12 cellular contexts compared by ENCODE assay signal in the genomic region with DNA sequence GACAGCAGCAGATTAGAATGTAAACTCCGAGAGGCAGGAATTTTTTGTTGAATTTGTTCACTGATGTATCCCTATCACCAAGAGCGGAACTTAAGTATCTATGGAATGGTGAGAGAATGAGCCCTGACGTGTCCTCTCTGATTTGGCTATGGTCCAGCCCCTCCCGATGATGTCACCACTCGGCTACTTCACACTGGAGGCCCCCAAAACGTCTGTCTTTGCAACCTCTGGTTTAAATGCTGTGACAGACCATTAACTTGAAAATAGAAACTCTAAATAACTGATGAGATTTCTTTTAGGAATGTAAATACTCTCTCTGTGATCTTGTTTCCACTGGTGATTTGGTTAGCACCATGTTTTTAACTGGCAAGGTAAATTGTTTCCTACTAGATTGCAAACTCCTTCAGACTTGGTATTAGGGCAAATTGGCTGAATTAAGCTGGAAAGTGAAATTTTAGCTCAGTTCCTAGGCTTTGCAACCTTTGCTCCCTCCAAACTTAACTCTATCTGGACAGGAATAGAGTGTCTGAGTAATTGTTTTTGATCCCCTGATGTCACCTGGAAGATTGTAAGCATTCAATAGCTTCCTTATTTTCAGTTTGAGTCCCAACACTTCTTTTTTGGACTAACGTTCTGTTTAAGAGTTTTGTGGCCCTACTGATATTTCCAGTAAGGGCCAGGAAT. TPM values are rescaled to one million over a fixed set of nuclear protein-coding genes. Genes with fewer than 3 reads are reported as not detected.
DNase-seq lines count a peak whose midpoint lies in the region; ATAC-seq and TF ChIP-seq lines count a peak whose summit lies in the region.
"Had no signal": no experiment of that assay in that cellular context is flagged by ENCODE, and none has a peak within 500 bp of the region (broad histone marks: within the 10 kb centered on the region; RNA-seq: fewer than 3 reads in every experiment).

No MANE protein-coding gene starts in this region.

- no peak overlapping the region for H3K27ac Mint-ChIP-seq in T-cell
- H3K27ac Mint-ChIP-seq: activated CD4-positive, alpha-beta memory T cell treated with anti-CD3 and anti-CD28 coated beads for 36 hours; dendritic cell treated with granulocyte-macrophage colony-stimulating factor and Interleukin-4, amounts not matched to agents 40 ng/mL and 50 ng/mL, for 4 days had no signal

- H3K4me1 Mint-ChIP-seq in T-cell = no peaks in the 10 kb centered on the region

- no peaks in the 10 kb centered on the region for H3K36me3 Mint-ChIP-seq in T-cell
- H3K36me3 Mint-ChIP-seq: activated CD4-positive, alpha-beta memory T cell treated with anti-CD3 and anti-CD28 coated beads for 36 hours had no signal

- TF ChIP-seq CTCF in choroid plexus epithelial cell (conservative IDR thresholded peaks at IDR 0.05; ENCODE audit: low read depth, low read length) = no peak
- TF ChIP-seq CTCF in upper lobe of left lung (IDR thresholded peaks at IDR 0.05) = no peak

- peak overlapping the region; percentile 38 to 77 (median 56) for H3K27ac ChIP-seq in upper lobe of left lung
- H3K27ac ChIP-seq: 22Rv1 had no signal

- DNase-seq in DMS 273 (lab: John Stamatoyannopoulos, UW; ENCODE audit: unreplicated experiment) (peak; percentile 24), DMS 273 treated with DMSO at 0.1 percent for 48 hours (lab: John Stamatoyannopoulos, UW) (no peak), choroid plexus epithelial cell (ENCODE audit: low read depth) (peak; percentile 98), left lobe of liver (ENCODE audit: low spot score) (peak; percentile 48), upper lobe of left lung (no peak), NCI-H187 treated with DMSO at 0.1 percent for 48 hours (lab: John Stamatoyannopoulos, UW) (no peak), T-cell (no peak), NOMO-1 treated with DMSO at 0.1 percent for 48 hours (lab: John Stamatoyannopoulos, UW; ENCODE audit: unreplicated experiment) (no peak)
- DNase-seq: activated CD4-positive, alpha-beta memory T cell treated with anti-CD3 and anti-CD28 coated beads for 36 hours; NCI-H524 had no signal

- POLR2A ChIA-PET in T-cell (lab: Charles Lee) = no interaction called here

- CTCF ChIA-PET in T-cell (lab: Charles Lee) = no interaction called here

- no peaks in the 10 kb centered on the region for H3K9me3 ChIP-seq in upper lobe of left lung

- ATAC-seq in left lobe of liver (peak; percentile 65), upper lobe of left lung (ENCODE audit: low FRiP score in 2 of 2) (peak in 1 of 2 donors; percentile 65), T-cell (replicated peaks in 1 of 4) (no peak)

- no peaks in the 10 kb centered on the region for H3K4me1 ChIP-seq in upper lobe of left lung

- H3K4me3 Mint-ChIP-seq in T-cell = no peak overlapping the region
- H3K4me3 Mint-ChIP-seq: activated CD4-positive, alpha-beta memory T cell treated with anti-CD3 and anti-CD28 coated beads for 36 hours; dendritic cell treated with granulocyte-macrophage colony-stimulating factor and Interleukin-4, amounts not matched to agents 40 ng/mL and 50 ng/mL, for 4 days had no signal

- no peak for TF ChIP-seq EP300 in upper lobe of left lung (IDR thresholded peaks at IDR 0.05)

- no peaks in the 10 kb centered on the region for H3K9me3 Mint-ChIP-seq in T-cell
- H3K9me3 Mint-ChIP-seq: activated CD4-positive, alpha-beta memory T cell treated with anti-CD3 and anti-CD28 coated beads for 36 hours; dendritic cell treated with granulocyte-macrophage colony-stimulating factor and Interleukin-4, amounts not matched to agents 40 ng/mL and 50 ng/mL, for 4 days had no signal

- H3K4me3 ChIP-seq in choroid plexus epithelial cell (ENCODE audit: low read depth, low read length) (no peak overlapping the region), upper lobe of left lung (no peak overlapping the region)

- TF ChIP-seq POLR2A in upper lobe of left lung (IDR thresholded peaks at IDR 0.05) = no peak

- no peaks in the 10 kb centered on the region for H3K27me3 ChIP-seq in upper lobe of left lung

- peaks cover 0 to 4% of the 10 kb centered on the region in 2 donors for H3K27me3 Mint-ChIP-seq in T-cell
- H3K27me3 Mint-ChIP-seq: activated CD4-positive, alpha-beta memory T cell treated with anti-CD3 and anti-CD28 coated beads for 36 hours had no signal

- 51 to 64% methylated on average over 7 of the region's 7 CpGs for WGBS in upper lobe of left lung, 2 donors

- H3K36me3 ChIP-seq in upper lobe of left lung = no peaks in the 10 kb centered on the region

RNA-seq across cellular contexts. Expression of a gene that starts 19.1 kb away (rescaled TPM):
- total RNA-seq in left lobe of liver (0.38 TPM), upper lobe of left lung (1 to 10 TPM; 1.3 to 4.4 (median 3.5) TPM), T-cell (not detected)
- total RNA-seq: activated CD4-positive, alpha-beta memory T cell treated with anti-CD3 and anti-CD28 coated beads for 36 hours had no signal

Comparison
In these comparisons a context has a peak if more than half of its experiments do, and no peak if none do; other contexts are left out.
1. DNase-seq: peak in DMS 273 (single experiment), choroid plexus epithelial cell (single experiment) and left lobe of liver (single experiment); none in DMS 273 treated with DMSO at 0.1 percent for 48 hours (single experiment), upper lobe of left lung (0 of 2), NCI-H187 treated with DMSO at 0.1 percent for 48 hours (single experiment), T-cell (0 of 34) and NOMO-1 treated with DMSO at 0.1 percent for 48 hours (single experiment).